Comparison of ENCODE assay signal across 14 cellular contexts in the genomic region with DNA sequence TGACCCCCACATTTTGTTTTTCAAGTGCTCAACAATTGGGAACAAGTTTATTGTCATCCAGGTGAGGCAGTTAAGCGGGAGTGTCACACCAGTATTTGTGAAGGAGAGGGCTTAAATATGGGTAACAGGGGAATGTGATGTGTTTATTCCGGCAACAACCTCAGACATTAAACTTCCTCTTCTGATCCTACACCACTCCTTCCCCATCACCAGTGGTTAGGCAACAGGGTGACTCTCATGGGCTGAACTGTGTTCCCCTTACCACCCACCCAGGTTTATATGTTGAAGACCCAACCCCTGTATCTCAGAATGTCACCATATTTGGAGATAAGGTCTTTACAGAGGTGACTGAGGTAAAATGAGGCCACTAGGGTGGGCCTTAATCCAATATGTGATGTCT. TPM values are rescaled to one million over a fixed set of nuclear protein-coding genes. Genes with fewer than 3 reads are reported as not detected.
DNase-seq lines count a peak whose midpoint lies in the region; ATAC-seq, FAIRE-seq and TF ChIP-seq lines count a peak whose summit lies in the region.
"Had no signal": no experiment of that assay in that cellular context is flagged by ENCODE, and none has a peak within 500 bp of the region (broad histone marks: within the 10 kb centered on the region; RNA-seq: fewer than 3 reads in every experiment).

No MANE protein-coding gene starts in this region.

- no peak overlapping the region for H3K27ac ChIP-seq in CD4-positive, alpha-beta T cell (ENCODE audit: low read depth, low read length)
- no peak overlapping the region for H3K27ac ChIP-seq in lower lobe of right lung
- no peak overlapping the region for H3K27ac ChIP-seq in psoas muscle
- H3K27ac ChIP-seq: ascending aorta, GM23248, SJSA1 had no signal

- H3K4me1 ChIP-seq in lower lobe of right lung (peaks cover 15% of the 10 kb centered on the region), psoas muscle (peaks cover 9% of the 10 kb centered on the region)

- DNase-seq in Ammon's horn (ENCODE audit: low spot score): peak; percentile 50
- no peak for DNase-seq in CD4-positive, alpha-beta T cell
- DNase-seq in T-cell: peak in 1 of 34 experiments; percentile 11
- DNase-seq in lower lobe of right lung: no peak
- DNase-seq in NCI-H1436 (lab: John Stamatoyannopoulos, UW): no peak
- no peak for DNase-seq in cerebellar nuclear complex (lab: John Stamatoyannopoulos, UW)
- DNase-seq in GM19239 (ENCODE audit: insufficient read length, low spot score): no peak
- DNase-seq in psoas muscle: no peak
- DNase-seq: activated CD4-positive, alpha-beta T cell treated with anti-CD3 and anti-CD28 coated beads, Interleukin-2, amount 50 U/mL, for 48 hours; stimulated activated CD4-positive, alpha-beta T cell treated with anti-CD3 and anti-CD28 coated beads, Interleukin-12 subunit alpha, Interleukin-12 subunit beta, amount 100 ng/mL, for 4 hours; stimulated activated CD8-positive, alpha-beta memory T cell treated with anti-CD3 and anti-CD28 coated beads, Interleukin-4, amount 100 ng/mL, for 48 hours had no signal

- H3K4me1 Mint-ChIP-seq in CD4-positive, alpha-beta T cell (ENCODE audit: low read depth): peaks cover 6% of the 10 kb centered on the region
- peaks cover 16 to 18% (median 17%) of the 10 kb centered on the region in 3 donors for H3K4me1 Mint-ChIP-seq in T-cell

- TF ChIP-seq CTCF in CD4-positive, alpha-beta T cell (IDR thresholded peaks at IDR 0.05): no peak
- TF ChIP-seq CTCF in lower lobe of right lung (IDR thresholded peaks at IDR 0.05): no peak
- TF ChIP-seq CTCF in psoas muscle (IDR thresholded peaks at IDR 0.05): no peak

- intact Hi-C loops in CD4-positive, alpha-beta T cell (cut with DNase I, micrococcal nuclease): no loop called here
- intact Hi-C loops in lower lobe of right lung (cut with DNase I) (no loop called here), psoas muscle (cut with DNase I) (no loop called here)

- no peak for ATAC-seq in CD4-positive, alpha-beta T cell (ENCODE audit: poor library complexity)
- ATAC-seq in T-cell (replicated peaks in 1 of 4) (no peak), lower lobe of right lung (peak; percentile 57 to 59), psoas muscle (no peak)

- no peaks in the 10 kb centered on the region for H3K36me3 Mint-ChIP-seq in CD4-positive, alpha-beta T cell (ENCODE audit: low read depth)
- no peaks in the 10 kb centered on the region for H3K36me3 Mint-ChIP-seq in T-cell

- H3K36me3 ChIP-seq in lower lobe of right lung (no peaks in the 10 kb centered on the region), psoas muscle (ENCODE audit: insufficient read depth in 1 of 2, low read depth in 1 of 2) (no peaks in the 10 kb centered on the region)
- H3K36me3 ChIP-seq: ascending aorta, SJSA1 had no signal

- no peaks in the 10 kb centered on the region for H3K9me3 Mint-ChIP-seq in CD4-positive, alpha-beta T cell
- H3K9me3 Mint-ChIP-seq in T-cell: peaks cover 0 to 4% (median 1%) of the 10 kb centered on the region in 3 donors

- H3K27me3 Mint-ChIP-seq in CD4-positive, alpha-beta T cell: peaks cover 13% of the 10 kb centered on the region
- peaks cover 8 to 13% of the 10 kb centered on the region in 2 donors for H3K27me3 Mint-ChIP-seq in T-cell

- CTCF ChIA-PET in CD4-positive, alpha-beta T cell (lab: Charles Lee): interaction anchor here (0.7 kb wide), 1 partner anchor 193 kb away, joined by 3 read pairs; no protein-coding TSS in a partner anchor
- CTCF ChIA-PET in T-cell (lab: Charles Lee): interaction anchor here in 1 of 2 donors (2.5 kb wide), 1 partner anchor 194 kb away, joined by 11 read pairs; no protein-coding TSS in a partner anchor

- no peak overlapping the region for H3K4me3 ChIP-seq in lower lobe of right lung
- H3K4me3 ChIP-seq in psoas muscle: no peak overlapping the region

- peak overlapping the region; percentile 94 for H3K4me3 Mint-ChIP-seq in CD4-positive, alpha-beta T cell
- H3K4me3 Mint-ChIP-seq in T-cell: peak overlapping the region; percentile 77 to 87 (median 83)

- H3K27ac Mint-ChIP-seq in CD4-positive, alpha-beta T cell: no peak overlapping the region
- no peak overlapping the region for H3K27ac Mint-ChIP-seq in T-cell

- no peaks in the 10 kb centered on the region for H3K27me3 ChIP-seq in CD4-positive, alpha-beta T cell (ENCODE audit: control insufficient read depth, insufficient read depth, low read length)
- no peaks in the 10 kb centered on the region for H3K27me3 ChIP-seq in lower lobe of right lung (ENCODE audit: low read depth)
- H3K27me3 ChIP-seq in psoas muscle (ENCODE audit: insufficient read depth in 3 of 3, low read length in 2 of 3): no peaks in the 10 kb centered on the region
- H3K27me3 ChIP-seq: ascending aorta had no signal

- WGBS in psoas muscle, 3 donors: 90 to 97% (median 93%) methylated on average over 2 of the region's 2 CpGs

- no peak for FAIRE-seq in GM19239 (lab: Jason Lieb, UNC)

- POLR2A ChIA-PET in CD4-positive, alpha-beta T cell (lab: Charles Lee): no interaction called here
- POLR2A ChIA-PET in T-cell (lab: Charles Lee): no interaction called here

- no peaks in the 10 kb centered on the region for H3K9me3 ChIP-seq in CD4-positive, alpha-beta T cell (ENCODE audit: control insufficient read depth, low read length)
- H3K9me3 ChIP-seq in lower lobe of right lung: no peaks in the 10 kb centered on the region
- no peaks in the 10 kb centered on the region for H3K9me3 ChIP-seq in psoas muscle
- H3K9me3 ChIP-seq: ascending aorta, SJSA1 had no signal

RNA-seq across cellular contexts. Expression of a gene that starts 52.1 kb away (rescaled TPM):
- total RNA-seq in CD4-positive, alpha-beta T cell: under 1 TPM; 0.11 to 0.20 TPM
- total RNA-seq in T-cell (under 1 TPM in 3 of 5 donors, not detected in 2; 0.16 to 0.49 (median 0.18) TPM), lower lobe of right lung (5.3 TPM), psoas muscle (under 1 TPM in 1 of 4 donors, not detected in 3; 0.09 TPM)
- polyA plus RNA-seq in psoas muscle: under 1 TPM; 0.01 to 0.05 (median 0.03) TPM

RNA-seq across cellular contexts. Expression of a gene that starts 58.3 kb away (rescaled TPM):
- 1 to 10 TPM; 3.2 to 4.5 TPM for total RNA-seq in CD4-positive, alpha-beta T cell
- 10 to 100 TPM in 2 of 5 donors, 1 to 10 TPM in 3; 7.1 to 12.6 (median 9.3) TPM for total RNA-seq in T-cell
- total RNA-seq in lower lobe of right lung: 26.1 TPM
- total RNA-seq in psoas muscle: 10 to 100 TPM; 20.5 to 31.9 (median 23.2) TPM
- polyA plus RNA-seq in psoas muscle: 10 to 100 TPM; 17.9 to 20.1 (median 18.0) TPM

Comparison
In these comparisons a context has a peak if more than half of its experiments do, and no peak if none do; other contexts are left out.
1. ATAC-seq: peak in lower lobe of right lung (2 of 2); none in CD4-positive, alpha-beta T cell (single experiment), T-cell (0 of 4) and psoas muscle (0 of 4).